In the genomic region with DNA sequence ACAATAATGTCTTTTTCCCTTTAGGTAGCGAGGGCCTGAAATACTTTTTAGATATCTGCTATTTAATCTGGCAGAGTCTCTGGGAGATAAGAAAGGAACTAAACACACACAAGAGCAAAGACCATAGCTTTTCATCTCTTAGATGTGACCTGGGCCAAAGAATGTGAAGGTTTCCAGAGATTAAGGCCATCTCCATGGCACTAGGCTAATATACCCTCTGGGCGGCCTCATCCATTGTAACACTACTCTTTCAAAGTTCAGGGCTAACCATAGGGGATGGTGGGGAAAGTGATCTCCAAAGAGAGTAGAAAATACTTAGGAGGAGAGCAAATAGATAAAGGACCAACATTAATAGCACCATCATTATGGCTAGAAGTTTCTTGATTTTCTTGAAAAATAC, we compare ENCODE assay signal across 7 cellular contexts.
"Had no signal": no experiment of that assay in that cellular context is flagged by ENCODE, and none has a peak within 500 bp of the region (broad histone marks: within the 10 kb centered on the region; RNA-seq: fewer than 3 reads in every experiment).

No MANE protein-coding gene starts in this region.

- H3K4me1 Mint-ChIP-seq: IgD-negative memory B cell had no signal

- DNase-seq: IMR-90, KBM-7, KG1 had no signal

- H3K27me3 Mint-ChIP-seq: IgD-negative memory B cell had no signal

- ATAC-seq: K562 had no signal

- FAIRE-seq: HTR-8/SVneo, K562 had no signal

- H3K9me3 Mint-ChIP-seq: IgD-negative memory B cell had no signal

- H3K4me3 Mint-ChIP-seq: IgD-negative memory B cell had no signal

- H3K27ac ChIP-seq: HL-60 had no signal

- H3K4me3 ChIP-seq: K562 had no signal

- H3K27ac Mint-ChIP-seq: IgD-negative memory B cell had no signal
